In genomic region chr19:4730740-4731171, GRCh38 we compare ENCODE assay signal across 8 cellular contexts. TPM values are rescaled to one million over a fixed set of nuclear protein-coding genes. Genes with fewer than 3 reads are reported as not detected.
DNase-seq lines count a peak whose midpoint lies in the region; ATAC-seq and TF ChIP-seq lines count a peak whose summit lies in the region.

No MANE protein-coding gene starts in this region.

- H3K4me2 ChIP-seq in OCI-LY3 (ENCODE audit: low read length) = no peak overlapping the region
- H3K4me2 ChIP-seq in hepatocyte = no peak overlapping the region

- H2AFZ ChIP-seq in OCI-LY3 (ENCODE audit: low read depth, low read length) = no peak overlapping the region
- H2AFZ ChIP-seq in hepatocyte = no peak overlapping the region

- H3K79me2 ChIP-seq in OCI-LY3 (ENCODE audit: low read length) = no peaks in the 10 kb centered on the region
- no peaks in the 10 kb centered on the region for H3K79me2 ChIP-seq in hepatocyte

- no peak overlapping the region for H3K9ac ChIP-seq in OCI-LY3 (ENCODE audit: low read length)

- H3K27ac ChIP-seq in OCI-LY3 (ENCODE audit: low read length) (no peak overlapping the region), hepatocyte (no peak overlapping the region)

- DNase-seq in ELR (ENCODE audit: low read depth) = peak; percentile 41
- peak; percentile 50 for DNase-seq in activated effector memory CD4-positive, alpha-beta T cell treated with Interleukin-2 at 50 U/mL for 16 hours
- no peak for DNase-seq in hepatocyte (ENCODE audit: low spot score)
- peak; percentile 29 for DNase-seq in stimulated activated CD8-positive, alpha-beta memory T cell treated with anti-CD3 and anti-CD28 coated beads, Interleukin-12 subunit alpha, Interleukin-12 subunit beta, amount 100 ng/mL, for 4 hours (ENCODE audit: low read depth)
- DNase-seq in GF-D8 (lab: John Stamatoyannopoulos, UW) = no peak

- no peak overlapping the region for H3K4me3 ChIP-seq in OCI-LY3 (ENCODE audit: low read length)
- H3K4me3 ChIP-seq in hepatocyte = no peak overlapping the region

- peak; percentile 50 for TF ChIP-seq CTCF in OCI-LY3 (IDR thresholded peaks at IDR 0.05; ENCODE audit: low read depth, low read length)
- peak; percentile 6 for TF ChIP-seq CTCF in hepatocyte (IDR thresholded peaks at IDR 0.05; ENCODE audit: poor library complexity)

- H3K4me1 ChIP-seq in OCI-LY3 (ENCODE audit: low read length) (peaks cover 11% of the 10 kb centered on the region; the same call in 1 of the 2 replicates), hepatocyte (ENCODE audit: insufficient read depth) (no peaks in the 10 kb centered on the region)

- no peaks in the 10 kb centered on the region for H4K20me1 ChIP-seq in OCI-LY3 (ENCODE audit: insufficient read depth, low read length)
- no peaks in the 10 kb centered on the region for H4K20me1 ChIP-seq in hepatocyte (ENCODE audit: insufficient read depth, poor library complexity, severe bottlenecking)

- 100% methylated on average over 1 of the region's 1 CpG for WGBS in hepatocyte (ENCODE audit: low lambda C conversion rate, missing lambda C conversion rate)

- ATAC-seq in GM19023 (IDR thresholded peaks at IDR 0.05; ENCODE audit: unreplicated experiment) = no peak
- no peak for ATAC-seq in GM19351 (IDR thresholded peaks at IDR 0.05; ENCODE audit: unreplicated experiment)

- H3K9me2 ChIP-seq in hepatocyte (replicated peaks; ENCODE audit: insufficient read depth) = no peaks in the 10 kb centered on the region

- H3K36me3 ChIP-seq in OCI-LY3 (replicated peaks; ENCODE audit: low read depth, low read length) = no peaks in the 10 kb centered on the region
- no peaks in the 10 kb centered on the region for H3K36me3 ChIP-seq in hepatocyte (replicated peaks; ENCODE audit: insufficient read depth, low read depth)

- H3K9me3 ChIP-seq in OCI-LY3 (ENCODE audit: insufficient read depth, low read length) (no peaks in the 10 kb centered on the region), hepatocyte (ENCODE audit: low read depth) (no peaks in the 10 kb centered on the region)

- no peaks in the 10 kb centered on the region for H3K27me3 ChIP-seq in OCI-LY3 (ENCODE audit: low read depth, low read length)
- H3K27me3 ChIP-seq in hepatocyte = no peaks in the 10 kb centered on the region

RNA-seq across cellular contexts. Expression of gene DPP9, which starts 7.1 kb away (rescaled TPM):
- 17.6 and 27.6 TPM in 2 replicates for total RNA-seq in hepatocyte
- polyA plus RNA-seq in hepatocyte = 32.6 and 32.7 TPM in 2 replicates

Comparison
In these comparisons a context has a peak if more than half of its experiments do, and no peak if none do; other contexts are left out.
1. DNase-seq: peak in ELR (single experiment), activated effector memory CD4-positive, alpha-beta T cell treated with Interleukin-2 at 50 U/mL for 16 hours (single experiment) and stimulated activated CD8-positive, alpha-beta memory T cell treated with anti-CD3 and anti-CD28 coated beads, Interleukin-12 subunit alpha, Interleukin-12 subunit beta, amount 100 ng/mL, for 4 hours (single experiment); none in hepatocyte (single experiment) and GF-D8 (single experiment).